In genomic region chr14:63465347-63465746, GRCh38 we compare ENCODE assay signal across 25 cellular contexts.
DNase-seq lines count a peak whose midpoint lies in the region; TF ChIP-seq lines count a peak whose summit lies in the region.
"Had no signal": no experiment of that assay in that cellular context is flagged by ENCODE, and none has a peak within 500 bp of the region (broad histone marks: within the 10 kb centered on the region; RNA-seq: fewer than 3 reads in every experiment).

No MANE protein-coding gene starts in this region.

- in situ Hi-C loops in GM23248 (cut with MboI): no loop called here

- H3K27me3 ChIP-seq in GM23248 (replicated peaks; ENCODE audit: insufficient read depth): no peaks in the 10 kb centered on the region
- H3K27me3 ChIP-seq in MM.1S (replicated peaks; ENCODE audit: insufficient read depth, low read length): no peaks in the 10 kb centered on the region
- H3K27me3 ChIP-seq in suprapubic skin: no peaks in the 10 kb centered on the region
- H3K27me3 ChIP-seq in Karpas-422 (ENCODE audit: low read length): no peaks in the 10 kb centered on the region
- H3K27me3 ChIP-seq: BE2C, BLaER1 had no signal

- CTCF ChIA-PET in HEK293 (lab: Yijun Ruan, JAX) (no interaction called here), HEK293T (lab: Yijun Ruan, JAX) (no interaction called here)

- H4K20me1 ChIP-seq in GM23248 (ENCODE audit: insufficient read depth) (no peaks in the 10 kb centered on the region; the same call in 1 of the 2 replicates), MM.1S (ENCODE audit: insufficient read depth, low read length) (no peaks in the 10 kb centered on the region), Karpas-422 (ENCODE audit: insufficient read depth, low read depth, low read length) (no peaks in the 10 kb centered on the region)

- H3K36me3 ChIP-seq in GM23248 (ENCODE audit: low read depth): no peaks in the 10 kb centered on the region
- no peaks in the 10 kb centered on the region for H3K36me3 ChIP-seq in HEK293 (ENCODE audit: control insufficient read depth in 2 of 2, insufficient read depth in 1 of 2, low read length in 2 of 2)
- H3K36me3 ChIP-seq in MM.1S (replicated peaks; ENCODE audit: insufficient read depth, low read length): no peaks in the 10 kb centered on the region
- no peaks in the 10 kb centered on the region for H3K36me3 ChIP-seq in suprapubic skin
- H3K36me3 ChIP-seq in Karpas-422 (ENCODE audit: insufficient read depth, low read length): no peaks in the 10 kb centered on the region
- H3K36me3 ChIP-seq: BE2C had no signal

- no peak overlapping the region for H3K9ac ChIP-seq in GM23248
- no peak overlapping the region for H3K9ac ChIP-seq in MM.1S (ENCODE audit: low read length)
- H3K9ac ChIP-seq in Karpas-422 (ENCODE audit: low read length): no peak overlapping the region
- H3K9ac ChIP-seq: BLaER1 had no signal

- TF ChIP-seq POLR2A in suprapubic skin (IDR thresholded peaks at IDR 0.05): no peak

- 80 to 85% methylated on average over 8 of the region's 8 CpGs for WGBS in GM23248 (ENCODE audit: low coverage in 1 of 2, low lambda C conversion rate in 2 of 2, missing lambda C conversion rate in 2 of 2), 2 experiments
- WGBS in suprapubic skin: 90% methylated on average over 8 of the region's 8 CpGs

- H3K9me3 ChIP-seq in GM23248 (ENCODE audit: low read depth) (no peaks in the 10 kb centered on the region), HEK293 (ENCODE audit: control insufficient read depth, insufficient read depth, low read depth, low read length) (no peaks in the 10 kb centered on the region), MM.1S (replicated peaks; ENCODE audit: insufficient read depth, low read length) (no peaks in the 10 kb centered on the region), suprapubic skin (no peaks in the 10 kb centered on the region), Karpas-422 (ENCODE audit: low read length) (no peaks in the 10 kb centered on the region)
- H3K9me3 ChIP-seq: BE2C, BLaER1 had no signal

- H3K4me1 ChIP-seq in GM23248 (ENCODE audit: insufficient read depth): peaks cover under 1% of the 10 kb centered on the region; the same call in 1 of the 2 replicates
- H3K4me1 ChIP-seq in HEK293 (ENCODE audit: control insufficient read depth, insufficient read depth, low read length): peaks cover 13% of the 10 kb centered on the region
- H3K4me1 ChIP-seq in MM.1S (ENCODE audit: low read length): peaks cover 14% of the 10 kb centered on the region; the same call in 1 of the 2 replicates
- H3K4me1 ChIP-seq in suprapubic skin: peaks cover 20% of the 10 kb centered on the region
- peaks cover 11% of the 10 kb centered on the region; the same call in 1 of the 2 replicates for H3K4me1 ChIP-seq in Karpas-422 (ENCODE audit: low read length)
- H3K4me1 ChIP-seq: BLaER1 had no signal

- POLR2A ChIA-PET in HEK293 (lab: Yijun Ruan, JAX): interaction anchor here (0.7 kb wide), 1 partner anchor 262 kb away, joined by 5 read pairs; no protein-coding TSS in a partner anchor
- POLR2A ChIA-PET in HEK293T (lab: Yijun Ruan, JAX): no interaction called here

- H2AFZ ChIP-seq in GM23248: no peak overlapping the region
- no peak overlapping the region for H2AFZ ChIP-seq in MM.1S (ENCODE audit: low read length)
- H2AFZ ChIP-seq in Karpas-422 (ENCODE audit: low read length): no peak overlapping the region

- peaks cover 100% of the 10 kb centered on the region for H3K79me2 ChIP-seq in GM23248 (ENCODE audit: insufficient read depth)
- peaks cover 56% of the 10 kb centered on the region for H3K79me2 ChIP-seq in MM.1S (ENCODE audit: low read length)
- H3K79me2 ChIP-seq in Karpas-422 (ENCODE audit: low read length): peaks cover 94% of the 10 kb centered on the region

- H3K27ac ChIP-seq in GM23248 (no peak overlapping the region), HEK293 (ENCODE audit: extremely low read depth, low read depth, low read length) (no peak overlapping the region), MM.1S (ENCODE audit: low read length) (no peak overlapping the region), suprapubic skin (no peak overlapping the region), Karpas-422 (ENCODE audit: low read length) (no peak overlapping the region)
- H3K27ac ChIP-seq: BLaER1 had no signal

- no peak overlapping the region for H3K4me2 ChIP-seq in GM23248 (ENCODE audit: unreplicated experiment)
- H3K4me2 ChIP-seq in MM.1S (ENCODE audit: low read depth, low read length): no peak overlapping the region
- H3K4me2 ChIP-seq in Karpas-422 (ENCODE audit: low read depth, low read length, poor library complexity, severe bottlenecking): no peak overlapping the region
- H3K4me2 ChIP-seq: BLaER1 had no signal

- no peak for TF ChIP-seq CTCF in HEK293 (tag by site-specific recombination; IDR thresholded peaks at IDR 0.05)
- TF ChIP-seq CTCF in fibroblast of mammary gland (conservative IDR thresholded peaks at IDR 0.05; ENCODE audit: control insufficient read depth, insufficient read depth, low read depth, low read length): no peak
- TF ChIP-seq CTCF in fibroblast of the aortic adventitia (IDR thresholded peaks at IDR 0.05; ENCODE audit: insufficient read depth, low read length): no peak
- TF ChIP-seq CTCF in MM.1S (IDR thresholded peaks at IDR 0.05; ENCODE audit: low read length): no peak
- no peak for TF ChIP-seq CTCF in suprapubic skin (IDR thresholded peaks at IDR 0.05)

- H3K9me2 ChIP-seq in GM23248 (ENCODE audit: insufficient read depth): no peaks in the 10 kb centered on the region
- H3K9me2 ChIP-seq in MM.1S (replicated peaks; ENCODE audit: insufficient read depth, low read length): no peaks in the 10 kb centered on the region
- no peaks in the 10 kb centered on the region for H3K9me2 ChIP-seq in Karpas-422 (replicated peaks; ENCODE audit: insufficient read depth, low read length)

- peak; percentile 13 for DNase-seq in GM23248
- DNase-seq in fibroblast of mammary gland (ENCODE audit: low read depth): peak; percentile 51
- peak; percentile 44 for DNase-seq in fibroblast of the aortic adventitia (ENCODE audit: low read depth)
- DNase-seq in MM.1S: no peak
- DNase-seq in HEK293T (ENCODE audit: extremely low spot score): no peak
- DNase-seq in suprapubic skin (ENCODE audit: low spot score in 2 of 2): no peak
- no peak for DNase-seq in Karpas-422
- DNase-seq: 8988T; ACHN; BE2C; C1 segment of cervical spinal cord; CD4-positive, alpha-beta memory T cell; CD4-positive, CD25-positive, alpha-beta regulatory T cell; CD8-positive, alpha-beta memory T cell; COR-L47; DMS 273 treated with DMSO at 0.1 percent for 48 hours; DMS153; DMS53; DMS79; DND-41; EL; GDM1 had no signal

- no peak for TF ChIP-seq EP300 in suprapubic skin (IDR thresholded peaks at IDR 0.05)

- H3K4me3 ChIP-seq in GM23248 (no peak overlapping the region), HEK293 (ENCODE audit: low read depth, low read length) (no peak overlapping the region), fibroblast of mammary gland (ENCODE audit: control insufficient read depth, low read depth, low read length) (no peak overlapping the region), fibroblast of the aortic adventitia (ENCODE audit: low read depth, low read length) (no peak overlapping the region), MM.1S (ENCODE audit: low read length) (no peak overlapping the region), suprapubic skin (no peak overlapping the region), Karpas-422 (ENCODE audit: low read length) (no peak overlapping the region)
- H3K4me3 ChIP-seq: BLaER1, GM12878 had no signal

- H3F3A ChIP-seq in GM23248 (ENCODE audit: insufficient read depth): no peaks in the 10 kb centered on the region
- peaks cover 5% of the 10 kb centered on the region for H3F3A ChIP-seq in MM.1S (ENCODE audit: insufficient read depth, low read length)

TF ChIP-seq in HEK293, 187 proteins besides CTCF, POLR2A, EP300 and RAD21:
- TF ChIP-seq ZNF664 (tag by site-specific recombination; IDR thresholded peaks at IDR 0.05) (no peak), KLF8 (tag by site-specific recombination; IDR thresholded peaks at IDR 0.05) (0 out of 2 replicates have a peak, but pooled peaks have one; percentile 1)
TF ChIP-seq in HEK293: peak in this region for 1.

TF ChIP-seq in HEK293T, 16 proteins besides CTCF, POLR2A, EP300 and RAD21:
- no peak for TF ChIP-seq PKNOX1 (IDR thresholded peaks at IDR 0.05)
- no peak for TF ChIP-seq LEF1 (IDR thresholded peaks at IDR 0.05; ENCODE audit: borderline replicate concordance)
- TF ChIP-seq SUZ12 (IDR thresholded peaks at IDR 0.05): no peak
- no peak for TF ChIP-seq ZNF384 (IDR thresholded peaks at IDR 0.05)
- no peak for TF ChIP-seq FOXM1 (IDR thresholded peaks at IDR 0.05; ENCODE audit: borderline replicate concordance)
- TF ChIP-seq HDGF (IDR thresholded peaks at IDR 0.05; ENCODE audit: borderline replicate concordance): no peak
- TF ChIP-seq TARDBP (IDR thresholded peaks at IDR 0.05): no peak
- TF ChIP-seq BHLHE40 (IDR thresholded peaks at IDR 0.05; ENCODE audit: borderline replicate concordance): no peak
- TF ChIP-seq NFRKB (IDR thresholded peaks at IDR 0.05): no peak
- TF ChIP-seq CTBP1 (IDR thresholded peaks at IDR 0.05; ENCODE audit: borderline replicate concordance): no peak
- no peak for TF ChIP-seq SP1 (IDR thresholded peaks at IDR 0.05)
- TF ChIP-seq ARNT (IDR thresholded peaks at IDR 0.05): no peak
- no peak for TF ChIP-seq FOXK2 (IDR thresholded peaks at IDR 0.05)
- no peak for TF ChIP-seq ELF4 (IDR thresholded peaks at IDR 0.05)
- no peak for TF ChIP-seq FOXA1 (IDR thresholded peaks at IDR 0.05)
- TF ChIP-seq L3MBTL2 (conservative IDR thresholded peaks at IDR 0.05): no peak

Comparison
In these comparisons a context has a peak if more than half of its experiments do, and no peak if none do; other contexts are left out.
1. DNase-seq: peak in GM23248 (single experiment), fibroblast of mammary gland (single experiment) and fibroblast of the aortic adventitia (single experiment); none in MM.1S (single experiment), HEK293T (single experiment), suprapubic skin (0 of 2) and Karpas-422 (single experiment).